In the genomic region with DNA sequence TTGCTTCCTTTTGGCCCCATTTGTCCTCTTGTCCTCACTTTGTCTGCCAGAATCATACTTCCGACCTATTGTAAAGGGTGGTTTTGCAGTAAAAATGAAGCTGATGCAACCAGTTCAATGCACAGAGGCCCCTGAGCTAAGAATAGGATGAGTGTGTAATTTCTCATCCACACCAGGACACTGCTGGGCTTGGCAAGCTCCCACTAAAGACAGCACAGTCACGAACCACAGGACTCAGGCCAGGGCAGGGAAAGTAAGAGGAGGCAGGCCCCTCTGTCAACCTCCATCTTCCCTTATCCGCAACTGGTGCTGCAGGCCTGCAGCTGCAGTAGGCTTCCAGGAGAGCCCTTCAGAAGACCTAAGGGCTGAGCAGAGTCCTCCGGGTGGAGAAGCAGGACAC, we compare ENCODE assay signal across 4 cellular contexts. TPM values are rescaled to one million over a fixed set of nuclear protein-coding genes. Genes with fewer than 3 reads are reported as not detected.
"Had no signal": no experiment of that assay in that cellular context is flagged by ENCODE, and none has a peak within 500 bp of the region (broad histone marks: within the 10 kb centered on the region; RNA-seq: fewer than 3 reads in every experiment).

No MANE protein-coding gene starts in this region.

RNA-seq across cellular contexts. Expression of a gene that starts 56.7 kb away (rescaled TPM):
- total RNA-seq: activated naive CD4-positive, alpha-beta T cell treated with anti-CD3 and anti-CD28 coated beads for 36 hours; activated T-helper 1 cell treated with anti-CD3 and anti-CD28 coated beads, Interleukin-12 subunit alpha, Interleukin-12 subunit beta, Interleukin-2, Interleukin-4 antibody, amounts not matched to agents 30 ng/mL and 10 ng/mL and 1 ng/mL, durations not matched to agents 14 hours and 24 hours and 36 hours; activated T-helper 17 cell treated with anti-CD3 and anti-CD28 coated beads, Interleukin-2, amount 50 U/mL, for 72 hours; activated T-helper 2 cell treated with anti-CD3 and anti-CD28 coated beads, Interferon-gamma antibody, Interleukin-2, Interleukin-4, amounts not matched to agents 10 μg/mL and 5 μg/mL and 100 μg/mL, durations not matched to agents 14 hours and 24 hours and 36 hours had no signal
